Comparison of ENCODE assay signal across 8 cellular contexts in genomic region chrX:15299945-15300851, GRCh38. TPM values are rescaled to one million over a fixed set of nuclear protein-coding genes. Genes with fewer than 3 reads are reported as not detected.
A peak's percentile ranks its signal among the peaks of the same experiment; 100 is the strongest.
DNase-seq lines count a peak whose midpoint lies in the region; ATAC-seq, FAIRE-seq and TF ChIP-seq lines count a peak whose summit lies in the region.

No MANE protein-coding gene starts in this region.

- H3K27me3 ChIP-seq in tibial artery, result no peaks in the 10 kb centered on the region

- TF ChIP-seq CTCF in RWPE1 (conservative IDR thresholded peaks at IDR 0.05; ENCODE audit: low read depth) (0 out of 2 replicates have a peak, but pooled peaks have one; percentile 35), tibial artery (IDR thresholded peaks at IDR 0.05) (peak; percentile 19 to 37)

- peak overlapping the region in 1 of 2 donors; percentile 67 for H3K27ac Mint-ChIP-seq in stimulated activated naive CD8-positive, alpha-beta T cell treated with anti-CD3 and anti-CD28 coated beads, Interleukin-15, amount 100 ng/mL, for 72 hours

- no peak overlapping the region for H3K4me3 Mint-ChIP-seq in stimulated activated naive CD8-positive, alpha-beta T cell treated with anti-CD3 and anti-CD28 coated beads, Interleukin-15, amount 100 ng/mL, for 72 hours

- CTCF ChIA-PET in RWPE1 (lab: Yijun Ruan, JAX), result interaction anchor here (0.6 to 1.4 kb wide), 3 partner anchors 13 to 222 kb away, joined by 3 to 7 read pairs (median 4); no protein-coding TSS in a partner anchor

- no peak for TF ChIP-seq POLR2A in GM12892 (IDR thresholded peaks at IDR 0.05; ENCODE audit: low read depth, low read length)

- intact Hi-C loops in tibial artery (cut with DNase I; ENCODE audit: low total_unique reads), result no loop called here

- no peak overlapping the region for H3K27ac ChIP-seq in RWPE1
- no peak overlapping the region for H3K27ac ChIP-seq in tibial artery

- no peaks in the 10 kb centered on the region for H3K36me3 ChIP-seq in tibial artery

- DNase-seq in ACHN, result peak; percentile 19
- no peak for DNase-seq in GM12892 (ENCODE audit: insufficient read length)
- peak; percentile 7 for DNase-seq in RWPE1 (ENCODE audit: low spot score)
- DNase-seq in frontal cortex (ENCODE audit: low spot score in 2 of 2), result peak; percentile 13 to 37
- no peak for DNase-seq in tibial artery
- DNase-seq in stimulated activated naive CD8-positive, alpha-beta T cell treated with anti-CD3 and anti-CD28 coated beads, Interleukin-15, amount 100 ng/mL, for 72 hours, result no peak

- H3K4me3 ChIP-seq in tibial artery, result no peak overlapping the region

- H3K27me3 Mint-ChIP-seq in stimulated activated naive CD8-positive, alpha-beta T cell treated with anti-CD3 and anti-CD28 coated beads, Interleukin-15, amount 100 ng/mL, for 72 hours, result no peaks in the 10 kb centered on the region

- in situ Hi-C loops in ACHN (cut with HindIII; ENCODE audit: low pct_ligation_motif_present, low pct_unique_long_range_greater_than_20kb, low sequenced_read_pairs), result no loop called here

- FAIRE-seq in GM12892 (lab: Jason Lieb, UNC) (peak; percentile 5), frontal cortex (lab: Jason Lieb, UNC) (peak; percentile 79)

- no peaks in the 10 kb centered on the region for H3K4me1 ChIP-seq in tibial artery

- no peak for ATAC-seq in HG03039 (IDR thresholded peaks at IDR 0.05; ENCODE audit: unreplicated experiment)
- ATAC-seq in GM21367 (IDR thresholded peaks at IDR 0.05; ENCODE audit: unreplicated experiment), result no peak
- no peak for ATAC-seq in stimulated activated naive CD8-positive, alpha-beta T cell treated with anti-CD3 and anti-CD28 coated beads, Interleukin-15, amount 100 ng/mL, for 72 hours

- H3K9me3 ChIP-seq in tibial artery, result no peaks in the 10 kb centered on the region

- POLR2A ChIA-PET in RWPE1 (lab: Yijun Ruan, JAX; ENCODE audit: low non-redundant PET), result no interaction called here

- no peaks in the 10 kb centered on the region for H3K9me3 Mint-ChIP-seq in stimulated activated naive CD8-positive, alpha-beta T cell treated with anti-CD3 and anti-CD28 coated beads, Interleukin-15, amount 100 ng/mL, for 72 hours

- no peaks in the 10 kb centered on the region for H3K4me1 Mint-ChIP-seq in stimulated activated naive CD8-positive, alpha-beta T cell treated with anti-CD3 and anti-CD28 coated beads, Interleukin-15, amount 100 ng/mL, for 72 hours

RNA-seq across cellular contexts. Expression of gene ASB11, which starts 15.2 kb away (rescaled TPM):
- polyA plus RNA-seq in GM12892 (2012; ENCODE audit: missing spikeins), result not detected
- not detected for total RNA-seq in frontal cortex

RNA-seq across cellular contexts. Expression of gene ASB9, which starts 30.3 kb away (rescaled TPM):
- polyA plus RNA-seq in GM12892 (2012; ENCODE audit: missing spikeins), result 0.83 TPM
- 0.82 TPM for total RNA-seq in frontal cortex

RNA-seq across cellular contexts. Expression of gene PIGA, which starts 35.1 kb away (rescaled TPM):
- 16.3 TPM for polyA plus RNA-seq in GM12892 (2012; ENCODE audit: missing spikeins)
- total RNA-seq in frontal cortex, result 16.7 TPM

Comparison
In these comparisons a context has a peak if more than half of its experiments do, and no peak if none do; other contexts are left out.
1. DNase-seq: peak in ACHN (single experiment), RWPE1 (single experiment) and frontal cortex (2 of 2); none in GM12892 (single experiment), tibial artery (0 of 2) and stimulated activated naive CD8-positive, alpha-beta T cell treated with anti-CD3 and anti-CD28 coated beads, Interleukin-15, amount 100 ng/mL, for 72 hours (0 of 2).